Comparison of ENCODE assay signal across 15 cellular contexts in genomic region chr16:50261707-50262235, GRCh38. TPM values are rescaled to one million over a fixed set of nuclear protein-coding genes. Genes with fewer than 3 reads are reported as not detected.
DNase-seq lines count a peak whose midpoint lies in the region; ATAC-seq, FAIRE-seq and TF ChIP-seq lines count a peak whose summit lies in the region.
"Had no signal": no experiment of that assay in that cellular context is flagged by ENCODE, and none has a peak within 500 bp of the region (broad histone marks: within the 10 kb centered on the region; RNA-seq: fewer than 3 reads in every experiment).

No MANE protein-coding gene starts in this region.

- 36% methylated on average over 11 of the region's 11 CpGs for WGBS in GM12878 (ENCODE audit: insufficient coverage, insufficient replicate concordance, low lambda C conversion rate, missing lambda C conversion rate)

- H3K9me3 ChIP-seq in GM12878 (replicated peaks; ENCODE audit: control insufficient read depth, insufficient read depth, low read length), result no peaks in the 10 kb centered on the region; the same call in 2 of the 3 replicates
- H3K9me3 ChIP-seq: HAP-1, uterus had no signal

- H3K4me2 ChIP-seq in GM12878 (ENCODE audit: control insufficient read depth, insufficient read depth), result no peak overlapping the region

- peaks cover 61 to 62% of the 10 kb centered on the region in 2 donors for H3K4me1 Mint-ChIP-seq in natural killer cell treated with Interleukin-12 subunit alpha and Interleukin-12 subunit beta and Interleukin-15 and Interleukin-18, amount 100 ng/mL, for 72 hours (ENCODE audit: low read depth in 2 of 2)

- no peaks in the 10 kb centered on the region for H3K27me3 Mint-ChIP-seq in natural killer cell treated with Interleukin-12 subunit alpha and Interleukin-12 subunit beta and Interleukin-15 and Interleukin-18, amount 100 ng/mL, for 72 hours

- no peak for FAIRE-seq in GM12878 (lab: Jason Lieb, UNC)

- no TSS peak for BruUV-seq in GM12878 (replicated peaks; lab: Mats Ljungman, UMichigan)

- TF ChIP-seq EP300 in GM12878 (IDR thresholded peaks at IDR 0.05; ENCODE audit: borderline replicate concordance in 1 of 2, control insufficient read depth in 1 of 2, low read depth in 2 of 2, low read length in 2 of 2), result no peak

- SMC1A ChIA-PET in GM12878 (lab: Charles Lee; ENCODE audit: uncharacterized antibody, unreplicated experiment), result interaction anchor here (1.4 to 1.5 kb wide), 2 partner anchors 11 to 14 kb away, joined by 4 read pairs; no protein-coding TSS in a partner anchor

- H3K4me3 ChIP-seq in GM12878, result no peak overlapping the region
- H3K4me3 ChIP-seq: HAP-1, skin epidermis, uterus had no signal

- H3K36me3 ChIP-seq in GM12878 (ENCODE audit: control insufficient read depth in 2 of 2, insufficient read depth in 2 of 2, low read length in 1 of 2), result no peaks in the 10 kb centered on the region
- H3K36me3 ChIP-seq: uterus had no signal

- in situ Hi-C loops in GM12878 (cut with MboI), result no loop called here

- H4K20me1 ChIP-seq in GM12878 (ENCODE audit: control insufficient read depth, insufficient read depth), result no peaks in the 10 kb centered on the region

- H3K27ac Mint-ChIP-seq in natural killer cell treated with Interleukin-12 subunit alpha and Interleukin-12 subunit beta and Interleukin-15 and Interleukin-18, amount 100 ng/mL, for 72 hours, result peak overlapping the region; percentile 98 to 100

- H3K27ac ChIP-seq in C4-2B, result peak overlapping the region; percentile 39
- no peak overlapping the region for H3K27ac ChIP-seq in GM12878 (ENCODE audit: control insufficient read depth, insufficient read depth)
- H3K27ac ChIP-seq: uterus had no signal

- no peak overlapping the region for H3K9ac ChIP-seq in GM12878 (ENCODE audit: control insufficient read depth, insufficient read depth, low read length)

- intact Hi-C loops in GM12878 (cut with micrococcal nuclease; ENCODE audit: unreplicated experiment), result no loop called here

- no peak for TF ChIP-seq RAD21 in GM12878 (IDR thresholded peaks at IDR 0.05; ENCODE audit: insufficient read depth, low read depth, low read length)

- H3K79me2 ChIP-seq in GM12878 (ENCODE audit: control insufficient read depth, insufficient read depth, low read length), result peaks cover 5% of the 10 kb centered on the region

- CTCF ChIA-PET in HEK293T (lab: Yijun Ruan, JAX) (no interaction called here), GM12878 (lab: Yijun Ruan, JAX) (interaction anchor here (0.7 to 1.5 kb wide), 3 partner anchors 93 to 1621 kb away, joined by 3 to 4 read pairs (median 3); no protein-coding TSS in a partner anchor)

- TF ChIP-seq CTCF in C4-2B (conservative IDR thresholded peaks at IDR 0.05) (no peak), GM12878 (IDR thresholded peaks at IDR 0.05 in 2 of 3, conservative IDR thresholded peaks at IDR 0.05 in 1 of 3; ENCODE audit: control insufficient read depth in 2 of 3, extremely low read depth in 1 of 3, insufficient read depth in 1 of 3, low read depth in 3 of 3, low read length in 3 of 3) (no peak)

- ATAC-seq in GM12878, result no peak
- ATAC-seq in natural killer cell treated with Interleukin-12 subunit alpha and Interleukin-12 subunit beta and Interleukin-15 and Interleukin-18, amount 100 ng/mL, for 72 hours, result no peak

- H2AFZ ChIP-seq in GM12878 (ENCODE audit: control insufficient read depth, low read depth, low read length), result no peak overlapping the region

- H3K27me3 ChIP-seq in GM12878 (replicated peaks in 1 of 2; ENCODE audit: control insufficient read depth in 2 of 2, insufficient read depth in 2 of 2, low read length in 1 of 2), result no peaks in the 10 kb centered on the region; a peak in 1 of 4 replicates
- H3K27me3 ChIP-seq: uterus had no signal

- DNase-seq in HEK293T (ENCODE audit: extremely low spot score), result no peak
- DNase-seq in GM12878 (ENCODE audit: low read depth, low spot score), result no peak
- peak; percentile 61 for DNase-seq in natural killer cell treated with Interleukin-12 subunit alpha and Interleukin-12 subunit beta and Interleukin-15 and Interleukin-18, amount 100 ng/mL, for 72 hours (ENCODE audit: low spot score)
- no peak for DNase-seq in nucleus accumbens (lab: John Stamatoyannopoulos, UW)
- no peak for DNase-seq in ureter (ENCODE audit: low spot score)
- DNase-seq in GOT3 (lab: John Stamatoyannopoulos, UW), result no peak
- DNase-seq: activated CD8-positive, alpha-beta memory T cell treated with anti-CD3 and anti-CD28 coated beads, Interleukin-2, amount 50 U/mL, for 4 hours; NCI-H82; Right ventricle myocardium superior; stimulated activated naive CD4-positive, alpha-beta T cell had no signal

- H3K4me1 ChIP-seq in GM12878 (ENCODE audit: control insufficient read depth, insufficient read depth, low read length), result peaks cover 28% of the 10 kb centered on the region

- TF ChIP-seq POLR2A in GM12878 (IDR thresholded peaks at IDR 0.05; ENCODE audit: low read depth, low read length), result no peak

- no peaks in the 10 kb centered on the region for H3K36me3 Mint-ChIP-seq in natural killer cell treated with Interleukin-12 subunit alpha and Interleukin-12 subunit beta and Interleukin-15 and Interleukin-18, amount 100 ng/mL, for 72 hours

- RAD21 ChIA-PET in GM12878 (lab: Charles Lee; ENCODE audit: unreplicated experiment), result interaction anchor here (2.2 kb wide), 1 partner anchor 13 kb away, joined by 6 read pairs; no protein-coding TSS in a partner anchor

- POLR2A ChIA-PET in HEK293T (lab: Yijun Ruan, JAX), result no interaction called here
- POLR2A ChIA-PET in GM12878 (lab: Charles Lee), result interaction anchor here (1.0 kb wide), 1 partner anchor 13 kb away, joined by 3 read pairs; no protein-coding TSS in a partner anchor

- no peaks in the 10 kb centered on the region for H3K9me3 Mint-ChIP-seq in natural killer cell treated with Interleukin-12 subunit alpha and Interleukin-12 subunit beta and Interleukin-15 and Interleukin-18, amount 100 ng/mL, for 72 hours
- H3K9me3 Mint-ChIP-seq: activated naive CD4-positive, alpha-beta T cell treated with anti-CD3 and anti-CD28 coated beads, Interleukin-2, amount 10 ng/mL, durations not matched to agents 7 days and 5 days had no signal

- peak overlapping the region; percentile 87 for H3K4me3 Mint-ChIP-seq in natural killer cell treated with Interleukin-12 subunit alpha and Interleukin-12 subunit beta and Interleukin-15 and Interleukin-18, amount 100 ng/mL, for 72 hours
- H3K4me3 Mint-ChIP-seq: activated naive CD4-positive, alpha-beta T cell treated with anti-CD3 and anti-CD28 coated beads, Interleukin-2, amount 10 ng/mL, durations not matched to agents 7 days and 5 days had no signal

TF ChIP-seq in HEK293T, 16 proteins besides CTCF, POLR2A, EP300 and RAD21 (continues in another document):
- TF ChIP-seq FOXM1 (IDR thresholded peaks at IDR 0.05; ENCODE audit: borderline replicate concordance) (no peak), LEF1 (IDR thresholded peaks at IDR 0.05; ENCODE audit: borderline replicate concordance) (no peak), CTBP1 (IDR thresholded peaks at IDR 0.05; ENCODE audit: borderline replicate concordance) (no peak), TARDBP (IDR thresholded peaks at IDR 0.05) (no peak), FOXA1 (IDR thresholded peaks at IDR 0.05) (no peak)
- TF ChIP-seq, protein P1, sequence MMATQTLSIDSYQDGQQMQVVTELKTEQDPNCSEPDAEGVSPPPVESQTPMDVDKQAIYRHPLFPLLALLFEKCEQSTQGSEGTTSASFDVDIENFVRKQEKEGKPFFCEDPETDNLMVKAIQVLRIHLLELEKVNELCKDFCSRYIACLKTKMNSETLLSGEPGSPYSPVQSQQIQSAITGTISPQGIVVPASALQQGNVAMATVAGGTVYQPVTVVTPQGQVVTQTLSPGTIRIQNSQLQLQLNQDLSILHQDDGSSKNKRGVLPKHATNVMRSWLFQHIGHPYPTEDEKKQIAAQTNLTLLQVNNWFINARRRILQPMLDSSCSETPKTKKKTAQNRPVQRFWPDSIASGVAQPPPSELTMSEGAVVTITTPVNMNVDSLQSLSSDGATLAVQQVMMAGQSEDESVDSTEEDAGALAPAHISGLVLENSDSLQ (IDR thresholded peaks at IDR 0.05), result peak; percentile 23; the same call in 1 of the 2 replicates

TF ChIP-seq in GM12878, 131 proteins besides CTCF, POLR2A, EP300 and RAD21:
- TF ChIP-seq, protein P1 (IDR thresholded peaks at IDR 0.05), result peak; percentile 70
- TF ChIP-seq SRF (IDR thresholded peaks at IDR 0.05; ENCODE audit: low read depth in 2 of 2, low read length in 2 of 2), result no peak

RNA-seq across cellular contexts. Expression of gene ADCY7, which starts 4.6 kb away (rescaled TPM):
- 244 and 253 TPM in 2 replicates for total RNA-seq in GM12878 (2013; cell fraction: nucleolus; rRNA removed)
- total RNA-seq in GM12878 (2014; rRNA removed) (44.2 and 47.1 TPM in 2 replicates), GM12878 (2014; rRNA removed; fragmentation: Illumina TruSeq; extraction: Trizol) (16.0 and 17.2 TPM in 2 replicates), GM12878 (2021) (71.2 and 87.9 TPM in 2 replicates), ureter (18.6 TPM)
- polyA plus RNA-seq in GM12878 (2011; ENCODE audit: low read depth), result 8.7 TPM
- polyA plus RNA-seq in GM12878 (2011; rRNA removed) (16.9 and 18.7 TPM in 2 replicates), GM12878 (2014; fragmentation: Illumina TruSeq; extraction: Trizol) (16.8 and 19.6 TPM in 2 replicates), GM12878 (2014; fragmentation: Nextera tagmentation; extraction: Ambion mirVana) (1 to 10 TPM; 1.2 to 1.3 TPM), GM12878 (2014; rRNA removed) (45.5 and 52.1 TPM in 2 replicates), GM12878 (2016; fragmentation: Nextera tagmentation; extraction: Ambion mirVana) (10 to 100 TPM; 29.2 to 32.7 TPM)
- polyA plus RNA-seq in GM12878 (2011; cell fraction: cytosol; rRNA removed), result 21.3 and 33.9 TPM in 2 replicates
- 169 and 171 TPM in 2 replicates for polyA plus RNA-seq in GM12878 (2011; cell fraction: nucleus; rRNA removed)
- 19.4 and 25.6 TPM in 2 replicates for polyA plus RNA-seq in GM12878 (2012)
- polyA minus RNA-seq in GM12878 (2011; rRNA and poly(A)+ RNA removed), result 54.8 and 75.2 TPM in 2 replicates
- 25.4 and 26.3 TPM in 2 replicates for polyA minus RNA-seq in GM12878 (2011; cell fraction: cytosol; rRNA and poly(A)+ RNA removed)
- polyA minus RNA-seq in GM12878 (2011; cell fraction: nucleus; rRNA and poly(A)+ RNA removed), result 83.2 and 107 TPM in 2 replicates
- total RNA-seq in natural killer cell treated with Interleukin-12 subunit alpha and Interleukin-12 subunit beta and Interleukin-15 and Interleukin-18, amount 100 ng/mL, for 72 hours, result 100 to 1,000 TPM; 135 to 186 TPM
